ENCODE assay signal across 1 cellular context in genomic region chr1:25506566-25507463, GRCh38.
TF ChIP-seq lines count a peak whose summit lies in the region.
"Not testable (repeated sequence)": the region's sequence is repeated elsewhere in the genome, so short reads cannot be mapped to it uniquely, and the experiment has no call there.

No MANE protein-coding gene starts in this region.

TF ChIP-seq in HepG2, 621 proteins besides CTCF, POLR2A, EP300 and RAD21:
- TF ChIP-seq ARID5B (CRISPR knock-in tag; IDR thresholded peaks at IDR 0.05) (peak; percentile 38; the same call in 1 of the 2 replicates), GATAD2A (CRISPR knock-in tag; IDR thresholded peaks at IDR 0.05) (0 out of 2 replicates have a peak, but pooled peaks have one; percentile 18), KDM6A (CRISPR knock-in tag; IDR thresholded peaks at IDR 0.05; ENCODE audit: low read depth) (0 out of 2 replicates have a peak, but pooled peaks have one; percentile 31), HOXA3 (CRISPR knock-in tag; IDR thresholded peaks at IDR 0.05) (0 out of 2 replicates have a peak, but pooled peaks have one; percentile 13), FOXA1 (CRISPR knock-in tag; IDR thresholded peaks at IDR 0.05) (peak; percentile 62), ZNF281 (CRISPR knock-in tag; IDR thresholded peaks at IDR 0.05; ENCODE audit: borderline replicate concordance) (peak; percentile 90), MTF2 (CRISPR knock-in tag; IDR thresholded peaks at IDR 0.05; ENCODE audit: borderline replicate concordance) (peak; percentile 28; the same call in 1 of the 2 replicates), FOXA3 (CRISPR knock-in tag; IDR thresholded peaks at IDR 0.05) (peak; percentile 69), ZNF687 (CRISPR knock-in tag; IDR thresholded peaks at IDR 0.05) (peak; percentile 44; the same call in 1 of the 2 replicates)
- TF ChIP-seq FOXA1 (IDR thresholded peaks at IDR 0.05): not testable (repeated sequence)
